Comparison of ENCODE assay signal across 16 cellular contexts in the genomic region with DNA sequence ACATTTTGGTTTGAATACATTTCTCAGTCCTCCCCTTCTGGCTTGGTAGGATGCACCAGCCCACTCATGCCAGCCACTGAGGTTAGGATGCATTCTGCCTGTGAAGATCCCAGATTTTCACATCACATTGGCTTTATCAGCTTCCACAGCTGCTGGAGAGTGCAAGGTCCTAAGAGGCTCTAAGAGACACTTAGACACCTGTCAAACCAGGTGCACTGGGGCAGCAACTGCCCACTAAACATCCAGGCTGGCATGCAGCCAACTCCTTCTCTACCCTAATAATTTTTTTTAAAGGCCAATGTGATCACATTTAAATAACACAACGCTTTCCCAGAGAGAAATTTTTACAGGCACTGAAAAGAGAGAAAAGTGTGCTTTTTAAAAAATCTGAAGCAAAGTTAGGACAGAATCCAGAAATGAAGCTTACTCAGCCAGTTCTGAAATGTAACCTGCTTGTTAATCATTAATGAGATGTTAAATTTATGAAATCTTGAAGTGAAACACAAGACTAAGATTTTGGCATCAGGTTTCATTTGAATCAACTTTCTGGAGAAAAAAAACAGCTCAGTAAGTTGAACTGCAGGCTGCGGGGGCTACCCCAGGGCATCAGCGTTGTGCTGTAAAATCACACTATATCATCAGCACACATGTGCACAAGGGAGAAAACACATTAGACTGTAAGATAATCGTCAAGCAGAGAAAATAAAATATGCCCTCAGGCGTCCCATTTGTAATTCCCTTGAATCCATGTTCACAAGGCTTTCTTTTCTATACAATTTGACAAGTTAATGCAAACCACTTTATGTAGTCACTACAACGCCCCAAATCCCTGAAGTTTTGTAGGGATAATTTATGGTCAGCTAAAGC.
DNase-seq lines count a peak whose midpoint lies in the region; ATAC-seq, FAIRE-seq and TF ChIP-seq lines count a peak whose summit lies in the region.
"Had no signal": no experiment of that assay in that cellular context is flagged by ENCODE, and none has a peak within 500 bp of the region (broad histone marks: within the 10 kb centered on the region; RNA-seq: fewer than 3 reads in every experiment).

No MANE protein-coding gene starts in this region.

- DNase-seq in ACHN (peak; percentile 0), HTR-8/SVneo (ENCODE audit: insufficient read length, low spot score) (peak; percentile 11), NCI-H345 treated with DMSO at 0.1 percent for 48 hours (lab: John Stamatoyannopoulos, UW; ENCODE audit: unreplicated experiment) (peak; percentile 57), hepatocyte (ENCODE audit: low spot score) (peak; percentile 31), NOMO-1 treated with dmso at 0.1 percent for 144 hours (lab: John Stamatoyannopoulos, UW; ENCODE audit: unreplicated experiment) (no peak), T-helper 2 cell (no peak)
- no peak for DNase-seq in stimulated activated naive B cell treated with anti-CD40 and anti-IgM and Interleukin-4, amounts not matched to agents 10 μg/mL and 1 μg/mL and 100 μg/mL, for 72 hours
- DNase-seq: activated CD8-positive, alpha-beta memory T cell treated with anti-CD3 and anti-CD28 coated beads, Interleukin-2, amount 10 ng/mL, durations not matched to agents 7 days and 5 days; activated naive CD8-positive, alpha-beta T cell treated with anti-CD3 and anti-CD28 coated beads for 36 hours; H7; heart right ventricle; mammary epithelial cell; SIG-M5 had no signal

- no peaks in the 10 kb centered on the region for H3K27me3 ChIP-seq in hepatocyte
- H3K27me3 ChIP-seq: heart right ventricle, tibial nerve had no signal

- no peaks in the 10 kb centered on the region for H3K36me3 ChIP-seq in hepatocyte (replicated peaks; ENCODE audit: insufficient read depth, low read depth)
- H3K36me3 ChIP-seq: heart right ventricle, tibial nerve had no signal

- no peak overlapping the region for H3K4me3 ChIP-seq in hepatocyte
- H3K4me3 ChIP-seq: heart right ventricle, tibial nerve had no signal

- no peaks in the 10 kb centered on the region for H3K79me2 ChIP-seq in hepatocyte

- H3K4me2 ChIP-seq in hepatocyte = peak overlapping the region; percentile 35

- H3K9me3 ChIP-seq in hepatocyte (ENCODE audit: low read depth) = no peaks in the 10 kb centered on the region
- H3K9me3 ChIP-seq: heart right ventricle, tibial nerve had no signal

- H3K36me3 Mint-ChIP-seq in stimulated activated naive B cell treated with anti-CD40 and anti-IgM and Interleukin-4, amounts not matched to agents 10 μg/mL and 1 μg/mL and 100 μg/mL, for 72 hours = no peaks in the 10 kb centered on the region
- H3K36me3 Mint-ChIP-seq: activated CD8-positive, alpha-beta memory T cell treated with anti-CD3 and anti-CD28 coated beads, Interleukin-2, amount 10 ng/mL, durations not matched to agents 7 days and 5 days; activated naive CD8-positive, alpha-beta T cell treated with anti-CD3 and anti-CD28 coated beads for 36 hours had no signal

- 37% methylated on average over 6 of the region's 6 CpGs for WGBS in hepatocyte (ENCODE audit: low lambda C conversion rate, missing lambda C conversion rate)

- no peaks in the 10 kb centered on the region for H3K4me1 Mint-ChIP-seq in stimulated activated naive B cell treated with anti-CD40 and anti-IgM and Interleukin-4, amounts not matched to agents 10 μg/mL and 1 μg/mL and 100 μg/mL, for 72 hours
- H3K4me1 Mint-ChIP-seq: activated CD8-positive, alpha-beta memory T cell treated with anti-CD3 and anti-CD28 coated beads, Interleukin-2, amount 10 ng/mL, durations not matched to agents 7 days and 5 days; activated naive CD8-positive, alpha-beta T cell treated with anti-CD3 and anti-CD28 coated beads for 36 hours had no signal

- no peak for ATAC-seq in HG03460 (IDR thresholded peaks at IDR 0.05; ENCODE audit: unreplicated experiment)
- no peak for ATAC-seq in stimulated activated naive B cell treated with anti-CD40 and anti-IgM and Interleukin-4, amounts not matched to agents 10 μg/mL and 1 μg/mL and 100 μg/mL, for 72 hours (replicated peaks)
- ATAC-seq: activated CD8-positive, alpha-beta memory T cell treated with anti-CD3 and anti-CD28 coated beads, Interleukin-2, amount 10 ng/mL, durations not matched to agents 7 days and 5 days; heart right ventricle had no signal

- H2AFZ ChIP-seq in hepatocyte = peak overlapping the region; percentile 15

- H3K4me1 ChIP-seq in hepatocyte (ENCODE audit: insufficient read depth) = peaks cover 3% of the 10 kb centered on the region
- H3K4me1 ChIP-seq: heart right ventricle, tibial nerve had no signal

- H3K4me3 Mint-ChIP-seq in stimulated activated naive B cell treated with anti-CD40 and anti-IgM and Interleukin-4, amounts not matched to agents 10 μg/mL and 1 μg/mL and 100 μg/mL, for 72 hours = no peak overlapping the region
- H3K4me3 Mint-ChIP-seq: activated CD8-positive, alpha-beta memory T cell treated with anti-CD3 and anti-CD28 coated beads, Interleukin-2, amount 10 ng/mL, durations not matched to agents 7 days and 5 days; activated naive CD8-positive, alpha-beta T cell treated with anti-CD3 and anti-CD28 coated beads for 36 hours had no signal

- no peak overlapping the region for H3K27ac Mint-ChIP-seq in stimulated activated naive B cell treated with anti-CD40 and anti-IgM and Interleukin-4, amounts not matched to agents 10 μg/mL and 1 μg/mL and 100 μg/mL, for 72 hours
- H3K27ac Mint-ChIP-seq: activated CD8-positive, alpha-beta memory T cell treated with anti-CD3 and anti-CD28 coated beads, Interleukin-2, amount 10 ng/mL, durations not matched to agents 7 days and 5 days; activated naive CD8-positive, alpha-beta T cell treated with anti-CD3 and anti-CD28 coated beads for 36 hours had no signal

- H3K27ac ChIP-seq in hepatocyte = no peak overlapping the region
- H3K27ac ChIP-seq: heart right ventricle, tibial nerve had no signal

- no peak for FAIRE-seq in HTR-8/SVneo (lab: Jason Lieb, UNC)
- FAIRE-seq: endothelial cell of umbilical vein had no signal

- H3K27me3 Mint-ChIP-seq in stimulated activated naive B cell treated with anti-CD40 and anti-IgM and Interleukin-4, amounts not matched to agents 10 μg/mL and 1 μg/mL and 100 μg/mL, for 72 hours = no peaks in the 10 kb centered on the region
- H3K27me3 Mint-ChIP-seq: activated CD8-positive, alpha-beta memory T cell treated with anti-CD3 and anti-CD28 coated beads, Interleukin-2, amount 10 ng/mL, durations not matched to agents 7 days and 5 days; activated naive CD8-positive, alpha-beta T cell treated with anti-CD3 and anti-CD28 coated beads for 36 hours had no signal

- TF ChIP-seq CTCF in hepatocyte (IDR thresholded peaks at IDR 0.05; ENCODE audit: poor library complexity) = no peak

- H3K9me2 ChIP-seq in hepatocyte (replicated peaks; ENCODE audit: insufficient read depth) = no peaks in the 10 kb centered on the region

- H4K20me1 ChIP-seq in hepatocyte (ENCODE audit: insufficient read depth, poor library complexity, severe bottlenecking) = no peaks in the 10 kb centered on the region

- in situ Hi-C loops in ACHN (cut with HindIII; ENCODE audit: low pct_ligation_motif_present, low pct_unique_long_range_greater_than_20kb, low sequenced_read_pairs) = no loop called here

- H3K9me3 Mint-ChIP-seq in stimulated activated naive B cell treated with anti-CD40 and anti-IgM and Interleukin-4, amounts not matched to agents 10 μg/mL and 1 μg/mL and 100 μg/mL, for 72 hours = peaks cover 0 to 2% of the 10 kb centered on the region in 2 donors
- H3K9me3 Mint-ChIP-seq: activated naive CD8-positive, alpha-beta T cell treated with anti-CD3 and anti-CD28 coated beads for 36 hours had no signal

Comparison
In these comparisons a context has a peak if more than half of its experiments do, and no peak if none do; other contexts are left out.
1. DNase-seq: peak in ACHN (single experiment), HTR-8/SVneo (single experiment), NCI-H345 treated with DMSO at 0.1 percent for 48 hours (single experiment) and hepatocyte (single experiment); none in NOMO-1 treated with dmso at 0.1 percent for 144 hours (single experiment), T-helper 2 cell (0 of 5) and stimulated activated naive B cell treated with anti-CD40 and anti-IgM and Interleukin-4, amounts not matched to agents 10 μg/mL and 1 μg/mL and 100 μg/mL, for 72 hours (single experiment).